ENCODE assay signal across 14 cellular contexts in genomic region chr20:4008877-4009276, GRCh38.
"Had no signal": no experiment of that assay in that cellular context is flagged by ENCODE, and none has a peak within 500 bp of the region (broad histone marks: within the 10 kb centered on the region; RNA-seq: fewer than 3 reads in every experiment).

No MANE protein-coding gene starts in this region.

- H3K4me3 Mint-ChIP-seq: activated CD4-positive, alpha-beta T cell treated with anti-CD3 and anti-CD28 coated beads for 36 hours; activated CD8-positive, alpha-beta T cell treated with anti-CD3 and anti-CD28 coated beads for 36 hours; activated naive CD4-positive, alpha-beta T cell treated with anti-CD3 and anti-CD28 coated beads, Interleukin-2, amount 10 ng/mL, durations not matched to agents 7 days and 5 days; neural progenitor cell had no signal

- H3K27ac Mint-ChIP-seq: activated CD4-positive, alpha-beta T cell treated with anti-CD3 and anti-CD28 coated beads for 36 hours; activated CD8-positive, alpha-beta T cell treated with anti-CD3 and anti-CD28 coated beads for 36 hours; activated naive CD4-positive, alpha-beta T cell treated with anti-CD3 and anti-CD28 coated beads, Interleukin-2, amount 10 ng/mL, durations not matched to agents 7 days and 5 days; neural progenitor cell had no signal

- H3K4me2 ChIP-seq: neural progenitor cell had no signal

- H2AFZ ChIP-seq: neural progenitor cell, parathyroid adenoma had no signal

- FAIRE-seq: keratinocyte, urothelium cell line had no signal

- H3K27ac ChIP-seq: colonic mucosa, gastrocnemius medialis, neural progenitor cell, parathyroid adenoma, WERI-Rb-1 had no signal

- H3K4me1 ChIP-seq: parathyroid adenoma had no signal

- H3K4me3 ChIP-seq: colonic mucosa, gastrocnemius medialis, neural progenitor cell had no signal

- H3K9me3 Mint-ChIP-seq: activated CD8-positive, alpha-beta T cell treated with anti-CD3 and anti-CD28 coated beads for 36 hours; activated naive CD4-positive, alpha-beta T cell treated with anti-CD3 and anti-CD28 coated beads, Interleukin-2, amount 10 ng/mL, durations not matched to agents 7 days and 5 days; neural progenitor cell had no signal

- H3K27me3 Mint-ChIP-seq: activated CD4-positive, alpha-beta T cell treated with anti-CD3 and anti-CD28 coated beads for 36 hours; activated CD8-positive, alpha-beta T cell treated with anti-CD3 and anti-CD28 coated beads for 36 hours had no signal

- DNase-seq: activated CD4-positive, alpha-beta T cell treated with anti-CD3 and anti-CD28 coated beads for 36 hours; activated CD8-positive, alpha-beta memory T cell treated with anti-CD3 and anti-CD28 coated beads, Interleukin-2, amount 50 U/mL, for 4 hours; activated CD8-positive, alpha-beta T cell treated with anti-CD3 and anti-CD28 coated beads for 36 hours; activated naive CD4-positive, alpha-beta T cell treated with anti-CD3 and anti-CD28 coated beads, Interleukin-2, amount 10 ng/mL, durations not matched to agents 7 days and 5 days; colonic mucosa; effector CD4-positive, alpha-beta T cell; gastrocnemius medialis; stimulated activated CD4-positive, alpha-beta T cell treated with anti-CD3 and anti-CD28 coated beads, Interleukin-15, amount 100 ng/mL, for 24 hours; T1000; WERI-Rb-1 had no signal

- H3K9me3 ChIP-seq: colonic mucosa, gastrocnemius medialis had no signal

- ATAC-seq: activated CD4-positive, alpha-beta T cell treated with anti-CD3 and anti-CD28 coated beads for 36 hours; activated CD8-positive, alpha-beta T cell treated with anti-CD3 and anti-CD28 coated beads for 36 hours; gastrocnemius medialis had no signal

- H3K36me3 ChIP-seq: colonic mucosa, gastrocnemius medialis, neural progenitor cell, WERI-Rb-1 had no signal
